ENCODE assay signal across 21 cellular contexts in genomic region chr18:58359226-58360019, GRCh38.
DNase-seq lines count a peak whose midpoint lies in the region; ATAC-seq, FAIRE-seq and TF ChIP-seq lines count a peak whose summit lies in the region.
"Had no signal": no experiment of that assay in that cellular context is flagged by ENCODE, and none has a peak within 500 bp of the region (broad histone marks: within the 10 kb centered on the region; RNA-seq: fewer than 3 reads in every experiment).

No MANE protein-coding gene starts in this region.

- POLR2A ChIA-PET in A549 (lab: Yijun Ruan, JAX): no interaction called here

- in situ Hi-C loops in astrocyte of the spinal cord (cut with HindIII; ENCODE audit: low sequenced_read_pairs): no loop called here

- CTCF ChIA-PET in A549 (lab: Yijun Ruan, JAX): no interaction called here

- H3K4me3 ChIP-seq in A549 (no peak overlapping the region), astrocyte of the spinal cord (ENCODE audit: low read depth, low read length) (no peak overlapping the region), left lung (no peak overlapping the region), tibial nerve (no peak overlapping the region)
- H3K4me3 ChIP-seq: dorsolateral prefrontal cortex, psoas muscle, suprapubic skin had no signal

- H3K9me3 Mint-ChIP-seq in activated T-helper 17 cell treated with anti-CD3 and anti-CD28 coated beads, Interleukin-2, amount 50 U/mL, for 72 hours: no peaks in the 10 kb centered on the region
- H3K9me3 Mint-ChIP-seq: activated naive CD4-positive, alpha-beta T cell treated with anti-CD3 and anti-CD28 coated beads, Interleukin-2, amount 50 U/mL, for 24 hours; activated T-cell treated with anti-CD3 and anti-CD28 coated beads, Interleukin-2, amount 50 U/mL, for 24 hours; CD14-positive monocyte; natural killer cell had no signal

- H3K27me3 ChIP-seq in left lung: no peaks in the 10 kb centered on the region
- H3K27me3 ChIP-seq in tibial nerve: no peaks in the 10 kb centered on the region
- H3K27me3 ChIP-seq: dorsolateral prefrontal cortex, suprapubic skin had no signal

- TF ChIP-seq POLR2A in A549 (IDR thresholded peaks at IDR 0.05; ENCODE audit: low read length) (no peak), tibial nerve (IDR thresholded peaks at IDR 0.05) (no peak)

- peak overlapping the region; percentile 47 to 90; a peak in 4 of 6 replicates for H3K27ac ChIP-seq in A549
- H3K27ac ChIP-seq in left lung: no peak overlapping the region
- H3K27ac ChIP-seq in tibial nerve: no peak overlapping the region
- H3K27ac ChIP-seq: psoas muscle, suprapubic skin had no signal

- H3K4me3 Mint-ChIP-seq in activated T-helper 17 cell treated with anti-CD3 and anti-CD28 coated beads, Interleukin-2, amount 50 U/mL, for 72 hours: no peak overlapping the region
- H3K4me3 Mint-ChIP-seq: activated naive CD4-positive, alpha-beta T cell treated with anti-CD3 and anti-CD28 coated beads, Interleukin-2, amount 50 U/mL, for 24 hours; activated T-cell treated with anti-CD3 and anti-CD28 coated beads, Interleukin-2, amount 50 U/mL, for 24 hours; CD14-positive monocyte; natural killer cell had no signal

- FAIRE-seq in A549 (lab: Jason Lieb, UNC): no peak
- FAIRE-seq: A204.1 had no signal

- DNase-seq in A549 (ENCODE audit: low read depth in 1 of 2, low spot score in 1 of 2) (peak in 1 of 2 experiments; percentile 9), HS-5 (ENCODE audit: low read depth) (peak; percentile 16), astrocyte of the spinal cord (ENCODE audit: low read depth, low spot score) (peak; percentile 50), left lung (no peak), tibial nerve (ENCODE audit: low spot score in 2 of 2) (no peak), NCI-H1048 (lab: John Stamatoyannopoulos, UW) (no peak)
- DNase-seq: activated CD4-positive, alpha-beta T cell treated with anti-CD3 and anti-CD28 coated beads, Interleukin-2, amount 50 U/mL, for 48 hours; activated T-cell treated with anti-CD3 and anti-CD28 coated beads, Interleukin-2, amount 50 U/mL, for 24 hours; DMS 273 treated with DMSO at 0.1 percent for 48 hours; dorsolateral prefrontal cortex; glutamatergic neuron; natural killer cell; NCI-H187; psoas muscle; RPMI8226 had no signal

- H3K4me2 ChIP-seq in A549: peak overlapping the region; percentile 20; the same call in 1 of the 3 replicates

- H3K36me3 ChIP-seq in left lung (peaks cover 0 to 11% of the 10 kb centered on the region in 2 donors), tibial nerve (no peaks in the 10 kb centered on the region)
- H3K36me3 ChIP-seq: suprapubic skin had no signal

- H3K9me3 ChIP-seq in A549: no peaks in the 10 kb centered on the region
- H3K9me3 ChIP-seq in left lung: no peaks in the 10 kb centered on the region
- H3K9me3 ChIP-seq in tibial nerve: no peaks in the 10 kb centered on the region
- H3K9me3 ChIP-seq: psoas muscle, suprapubic skin had no signal

- TF ChIP-seq CTCF in A549 (IDR thresholded peaks at IDR 0.05) (no peak), astrocyte of the spinal cord (IDR thresholded peaks at IDR 0.05; ENCODE audit: low read depth, low read length) (no peak), left lung (IDR thresholded peaks at IDR 0.05) (no peak), tibial nerve (IDR thresholded peaks at IDR 0.05) (no peak)

- no peaks in the 10 kb centered on the region for H3K36me3 Mint-ChIP-seq in activated T-helper 17 cell treated with anti-CD3 and anti-CD28 coated beads, Interleukin-2, amount 50 U/mL, for 72 hours (ENCODE audit: low read depth)
- H3K36me3 Mint-ChIP-seq: activated naive CD4-positive, alpha-beta T cell treated with anti-CD3 and anti-CD28 coated beads, Interleukin-2, amount 50 U/mL, for 24 hours; CD14-positive monocyte; natural killer cell had no signal

- no peak for TF ChIP-seq EP300 in A549 (IDR thresholded peaks at IDR 0.05)
- no peak for TF ChIP-seq EP300 in tibial nerve (IDR thresholded peaks at IDR 0.05)

- H3K27ac Mint-ChIP-seq in activated T-helper 17 cell treated with anti-CD3 and anti-CD28 coated beads, Interleukin-2, amount 50 U/mL, for 72 hours: no peak overlapping the region
- H3K27ac Mint-ChIP-seq: activated naive CD4-positive, alpha-beta T cell treated with anti-CD3 and anti-CD28 coated beads, Interleukin-2, amount 50 U/mL, for 24 hours; activated T-cell treated with anti-CD3 and anti-CD28 coated beads, Interleukin-2, amount 50 U/mL, for 24 hours; natural killer cell had no signal

- 90% methylated on average over 4 of the region's 4 CpGs for WGBS in A549 (ENCODE audit: missing lambda C conversion rate)
- WGBS in tibial nerve, 2 donors: 87 to 89% methylated on average over 4 of the region's 4 CpGs

- peaks cover 53% of the 10 kb centered on the region for H3K4me1 ChIP-seq in A549
- H3K4me1 ChIP-seq in left lung: peaks cover 9 to 26% of the 10 kb centered on the region in 2 donors
- H3K4me1 ChIP-seq in tibial nerve: peaks cover 0 to 3% (median 0%) of the 10 kb centered on the region in 4 donors
- H3K4me1 ChIP-seq: suprapubic skin had no signal

- no peaks in the 10 kb centered on the region for H3K27me3 Mint-ChIP-seq in activated T-helper 17 cell treated with anti-CD3 and anti-CD28 coated beads, Interleukin-2, amount 50 U/mL, for 72 hours
- H3K27me3 Mint-ChIP-seq: activated naive CD4-positive, alpha-beta T cell treated with anti-CD3 and anti-CD28 coated beads, Interleukin-2, amount 50 U/mL, for 24 hours; activated T-cell treated with anti-CD3 and anti-CD28 coated beads, Interleukin-2, amount 50 U/mL, for 24 hours had no signal

- H3K4me1 Mint-ChIP-seq in activated T-helper 17 cell treated with anti-CD3 and anti-CD28 coated beads, Interleukin-2, amount 50 U/mL, for 72 hours: no peaks in the 10 kb centered on the region
- H3K4me1 Mint-ChIP-seq: activated naive CD4-positive, alpha-beta T cell treated with anti-CD3 and anti-CD28 coated beads, Interleukin-2, amount 50 U/mL, for 24 hours; natural killer cell had no signal

- intact Hi-C loops in left lung (cut with DNase I): no loop called here

- ATAC-seq in A549 (no peak), left lung (peak; percentile 9), GM18909 (IDR thresholded peaks at IDR 0.05; ENCODE audit: poor library complexity, unreplicated experiment) (no peak)
- no peak for ATAC-seq in activated T-helper 17 cell treated with anti-CD3 and anti-CD28 coated beads, Interleukin-2, amount 50 U/mL, for 72 hours (replicated peaks)
- ATAC-seq: natural killer cell, psoas muscle had no signal

- no peak for TF ChIP-seq RAD21 in A549 (conservative IDR thresholded peaks at IDR 0.05 in 1 of 2, IDR thresholded peaks at IDR 0.05 in 1 of 2)

TF ChIP-seq in A549, 52 proteins besides CTCF, POLR2A, EP300 and RAD21:
- TF ChIP-seq ZFP36 (IDR thresholded peaks at IDR 0.05; ENCODE audit: borderline replicate concordance, partially characterized antibody) (no peak), CBX2 (IDR thresholded peaks at IDR 0.05; ENCODE audit: borderline replicate concordance, low read depth) (no peak), HES2 (IDR thresholded peaks at IDR 0.05) (no peak), ZSCAN20 (CRISPR knock-in tag; IDR thresholded peaks at IDR 0.05) (no peak), RFX5 (IDR thresholded peaks at IDR 0.05) (no peak), ZC3H11A (IDR thresholded peaks at IDR 0.05) (no peak), ZNF302 (CRISPR knock-in tag; IDR thresholded peaks at IDR 0.05) (no peak), EHF (CRISPR knock-in tag; IDR thresholded peaks at IDR 0.05) (no peak), RCOR1 (IDR thresholded peaks at IDR 0.05; ENCODE audit: low read depth, low read length) (no peak), NFE2L2 (conservative IDR thresholded peaks at IDR 0.05; ENCODE audit: low read length) (no peak), MAZ (IDR thresholded peaks at IDR 0.05; ENCODE audit: borderline replicate concordance, low read depth, low read length) (no peak), KDM1A (IDR thresholded peaks at IDR 0.05; ENCODE audit: low read depth) (no peak), POLR2AphosphoS2 (conservative IDR thresholded peaks at IDR 0.05; ENCODE audit: low read length) (no peak), NR3C1 (IDR thresholded peaks at IDR 0.05) (no peak), HEYL (CRISPR knock-in tag; IDR thresholded peaks at IDR 0.05) (no peak), HOXA7 (CRISPR knock-in tag; IDR thresholded peaks at IDR 0.05) (no peak)
- TF ChIP-seq, protein P1, sequence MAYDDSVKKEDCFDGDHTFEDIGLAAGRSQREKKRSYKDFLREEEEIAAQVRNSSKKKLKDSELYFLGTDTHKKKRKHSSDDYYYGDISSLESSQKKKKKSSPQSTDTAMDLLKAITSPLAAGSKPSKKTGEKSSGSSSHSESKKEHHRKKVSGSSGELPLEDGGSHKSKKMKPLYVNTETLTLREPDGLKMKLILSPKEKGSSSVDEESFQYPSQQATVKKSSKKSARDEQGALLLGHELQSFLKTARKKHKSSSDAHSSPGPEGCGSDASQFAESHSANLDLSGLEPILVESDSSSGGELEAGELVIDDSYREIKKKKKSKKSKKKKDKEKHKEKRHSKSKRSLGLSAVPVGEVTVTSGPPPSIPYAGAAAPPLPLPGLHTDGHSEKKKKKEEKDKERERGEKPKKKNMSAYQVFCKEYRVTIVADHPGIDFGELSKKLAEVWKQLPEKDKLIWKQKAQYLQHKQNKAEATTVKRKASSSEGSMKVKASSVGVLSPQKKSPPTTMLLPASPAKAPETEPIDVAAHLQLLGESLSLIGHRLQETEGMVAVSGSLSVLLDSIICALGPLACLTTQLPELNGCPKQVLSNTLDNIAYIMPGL (CRISPR knock-in tag; IDR thresholded peaks at IDR 0.05; ENCODE audit: borderline replicate concordance): no peak
- TF ChIP-seq, protein P2, sequence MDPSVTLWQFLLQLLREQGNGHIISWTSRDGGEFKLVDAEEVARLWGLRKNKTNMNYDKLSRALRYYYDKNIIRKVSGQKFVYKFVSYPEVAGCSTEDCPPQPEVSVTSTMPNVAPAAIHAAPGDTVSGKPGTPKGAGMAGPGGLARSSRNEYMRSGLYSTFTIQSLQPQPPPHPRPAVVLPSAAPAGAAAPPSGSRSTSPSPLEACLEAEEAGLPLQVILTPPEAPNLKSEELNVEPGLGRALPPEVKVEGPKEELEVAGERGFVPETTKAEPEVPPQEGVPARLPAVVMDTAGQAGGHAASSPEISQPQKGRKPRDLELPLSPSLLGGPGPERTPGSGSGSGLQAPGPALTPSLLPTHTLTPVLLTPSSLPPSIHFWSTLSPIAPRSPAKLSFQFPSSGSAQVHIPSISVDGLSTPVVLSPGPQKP (IDR thresholded peaks at IDR 0.05; ENCODE audit: low read depth, low read length): no peak

Comparison
In these comparisons a context has a peak if more than half of its experiments do, and no peak if none do; other contexts are left out.
1. DNase-seq: peak in HS-5 (single experiment) and astrocyte of the spinal cord (single experiment); none in left lung (0 of 2), tibial nerve (0 of 2) and NCI-H1048 (single experiment).
2. H3K27ac ChIP-seq: peak in A549 (2 of 2); none in left lung (0 of 2) and tibial nerve (0 of 4).